ENCODE assay signal across 21 cellular contexts in the genomic region with DNA sequence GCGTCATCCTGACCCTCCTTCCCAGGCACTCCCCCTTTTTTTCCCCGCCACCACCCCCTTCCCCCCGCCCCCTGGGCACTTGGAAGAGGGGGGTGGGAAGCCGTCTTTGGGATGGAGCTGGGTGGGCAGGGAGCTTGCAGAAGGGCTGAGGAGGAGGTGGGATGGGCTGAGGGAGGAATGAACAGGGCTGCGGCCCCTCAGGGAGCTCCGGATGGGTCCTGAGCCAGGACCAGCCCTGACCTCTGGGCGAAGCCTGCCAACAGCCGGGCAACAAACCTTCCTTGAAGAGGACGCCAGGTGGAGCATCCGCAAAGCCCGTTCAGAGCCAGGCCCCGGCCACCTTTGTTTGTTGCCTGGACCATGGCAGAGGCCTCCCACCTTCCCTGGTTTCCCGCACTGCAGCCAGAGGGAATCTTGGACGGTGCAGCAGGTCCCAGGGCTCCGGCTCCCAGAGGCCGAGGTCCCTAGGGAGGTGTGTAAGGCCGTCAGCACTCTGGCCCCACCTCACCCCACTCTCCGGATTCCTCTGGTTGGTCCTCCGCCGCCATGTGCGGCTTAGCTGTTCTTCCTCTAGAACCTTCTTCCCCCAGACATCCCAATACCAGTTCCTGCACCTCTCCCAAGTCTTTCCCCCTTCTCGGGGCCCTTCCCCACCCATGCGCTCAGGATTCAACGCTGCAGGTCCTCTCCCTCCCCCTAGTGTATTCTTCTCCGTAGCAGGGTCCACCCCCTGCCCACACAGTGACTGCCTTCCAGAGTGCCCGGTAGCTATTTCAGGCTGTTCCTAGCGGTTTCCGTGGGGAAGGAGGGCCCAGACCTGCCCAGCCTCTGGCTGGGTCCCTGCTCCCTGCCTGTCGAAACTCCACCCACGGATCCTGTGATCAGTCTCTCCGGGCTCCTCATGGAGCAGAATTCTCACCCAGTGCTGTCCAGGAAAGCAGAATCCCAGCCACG. TPM values are rescaled to one million over a fixed set of nuclear protein-coding genes. Genes with fewer than 3 reads are reported as not detected.
DNase-seq lines count a peak whose midpoint lies in the region; ATAC-seq, FAIRE-seq and TF ChIP-seq lines count a peak whose summit lies in the region.
"Had no signal": no experiment of that assay in that cellular context is flagged by ENCODE, and none has a peak within 500 bp of the region (broad histone marks: within the 10 kb centered on the region; RNA-seq: fewer than 3 reads in every experiment).

No MANE protein-coding gene starts in this region.

- no peaks in the 10 kb centered on the region for H3K9me1 ChIP-seq in K562 (ENCODE audit: control insufficient read depth, insufficient read depth, low read length)

- TF ChIP-seq CTCF in heart right ventricle (IDR thresholded peaks at IDR 0.05) (no peak), left ventricle myocardium inferior (IDR thresholded peaks at IDR 0.05; ENCODE audit: borderline replicate concordance) (no peak), K562 (IDR thresholded peaks at IDR 0.05 in 2 of 3, conservative IDR thresholded peaks at IDR 0.05 in 1 of 3; ENCODE audit: insufficient read depth in 2 of 3, low read depth in 1 of 3, low read length in 3 of 3) (no peak)

- WGBS in heart right ventricle, 2 donors: 38 to 45% methylated on average over 32 of the region's 32 CpGs
- 13% methylated on average over 12 of the region's 32 CpGs for WGBS in K562 (ENCODE audit: insufficient coverage, low coverage, missing lambda C conversion rate)

- no peaks in the 10 kb centered on the region for H3K9me3 ChIP-seq in heart right ventricle
- H3K9me3 ChIP-seq in left ventricle myocardium inferior (replicated peaks): no peaks in the 10 kb centered on the region
- H3K9me3 ChIP-seq in K562 (replicated peaks; ENCODE audit: control insufficient read depth, insufficient read depth, low read depth, low read length): no peaks in the 10 kb centered on the region
- H3K9me3 ChIP-seq: colonic mucosa, stomach had no signal

- CTCF ChIA-PET in K562 (lab: Yijun Ruan, JAX; ENCODE audit: low intra/inter-chr PET ratio): interaction anchor here (0.6 kb wide), 1 partner anchor 11 kb away, joined by 4 read pairs; no protein-coding TSS in a partner anchor

- H3K27me3 ChIP-seq in heart right ventricle: peaks cover 0 to 24% (median 18%) of the 10 kb centered on the region in 7 donors
- peaks cover 52% of the 10 kb centered on the region for H3K27me3 ChIP-seq in left ventricle myocardium inferior (ENCODE audit: low read depth)
- peaks cover 6 to 34% of the 10 kb centered on the region in 2 experiments; a peak in 4 of 5 replicates for H3K27me3 ChIP-seq in K562 (ENCODE audit: control insufficient read depth in 2 of 2, insufficient read depth in 2 of 2, low read length in 2 of 2)
- H3K27me3 ChIP-seq: colonic mucosa had no signal

- H3K4me3 ChIP-seq in heart right ventricle (peak overlapping the region in 1 of 10 donors; percentile 17), left ventricle myocardium inferior (no peak overlapping the region), K562 (no peak overlapping the region)
- H3K4me3 ChIP-seq: colonic mucosa, stomach had no signal

- in situ Hi-C loops in K562 (cut with MboI): no loop called here

- POLR2A ChIA-PET in K562 (lab: Yijun Ruan, JAX): interaction anchor here (0.5 to 0.7 kb wide), 3 partner anchors 45 to 623 kb away, joined by 3 read pairs; no protein-coding TSS in a partner anchor

- H3K4me2 ChIP-seq in K562 (ENCODE audit: insufficient read depth, low read length): no peak overlapping the region; the same call in 1 of the 2 replicates
- H3K4me2 ChIP-seq: KMS-11 had no signal

- TF ChIP-seq EP300 in K562 (IDR thresholded peaks at IDR 0.05; ENCODE audit: low read length): no peak

- no peak overlapping the region for H2AFZ ChIP-seq in K562 (ENCODE audit: low read depth, low read length)

- H3K4me1 ChIP-seq in heart right ventricle (peaks cover 0 to 8% (median 0%) of the 10 kb centered on the region in 9 donors), left ventricle myocardium inferior (no peaks in the 10 kb centered on the region), K562 (replicated peaks in 1 of 2; ENCODE audit: control insufficient read depth in 2 of 2, insufficient read depth in 2 of 2, low read length in 2 of 2) (peaks cover 5 to 16% of the 10 kb centered on the region in 2 experiments; a peak in 4 of 5 replicates)
- H3K4me1 ChIP-seq: colonic mucosa had no signal

- H3K79me2 ChIP-seq in K562 (ENCODE audit: control insufficient read depth, insufficient read depth, low read length): no peaks in the 10 kb centered on the region

- TF ChIP-seq RAD21 in K562 (CRISPR knock-in tag; conservative IDR thresholded peaks at IDR 0.05 in 1 of 2, IDR thresholded peaks at IDR 0.05 in 1 of 2): no peak

- no peaks in the 10 kb centered on the region for H4K20me1 ChIP-seq in K562 (replicated peaks; ENCODE audit: control insufficient read depth, insufficient read depth, low read length)

- no TSS peak for BruUV-seq in K562 (replicated peaks; lab: Mats Ljungman, UMichigan)

- peak; percentile 25 to 59 (median 46) for ATAC-seq in heart right ventricle
- peak; percentile 17; the same call in 2 of the 3 replicates for ATAC-seq in K562
- ATAC-seq in HG02938 (IDR thresholded peaks at IDR 0.05; ENCODE audit: unreplicated experiment): no peak
- ATAC-seq in HG03097 (IDR thresholded peaks at IDR 0.05; ENCODE audit: low FRiP score, unreplicated experiment): no peak
- ATAC-seq: CD8-positive, alpha-beta T cell had no signal

- no peak for DNase-seq in heart right ventricle
- DNase-seq in left ventricle myocardium inferior: no peak
- no peak for DNase-seq in K562 (ENCODE audit: extremely low read depth in 1 of 4, low spot score in 3 of 4)
- peak; percentile 51 for DNase-seq in iPS-NIHi7 (ENCODE audit: extremely low spot score)
- peak; percentile 35 for DNase-seq in urothelium cell line (ENCODE audit: low spot score)
- DNase-seq in occipital lobe (lab: John Stamatoyannopoulos, UW): no peak
- DNase-seq: activated naive CD4-positive, alpha-beta T cell treated with Interleukin-2 at 50 U/mL for 16 hours; CD8-positive, alpha-beta T cell; colonic mucosa; EL; kidney; NCI-H1048; NCI-H2107; stimulated activated CD4-positive, alpha-beta T cell treated with anti-CD3 and anti-CD28 coated beads, Interleukin-2, amount 100 ng/mL, for 24 hours; stomach had no signal

- intact Hi-C loops in heart right ventricle (cut with DNase I): no loop called here
- intact Hi-C loops in left ventricle myocardium inferior (cut with micrococcal nuclease): no loop called here
- intact Hi-C loops in K562 (cut with micrococcal nuclease): no loop called here

- TF ChIP-seq POLR2A in K562 (conservative IDR thresholded peaks at IDR 0.05): no peak

- H3K27ac ChIP-seq in heart right ventricle (no peak overlapping the region), left ventricle myocardium inferior (replicated peaks) (no peak overlapping the region), K562 (ENCODE audit: extremely low read depth, low read depth, low read length) (no peak overlapping the region)
- H3K27ac ChIP-seq: colonic mucosa, epithelial cell of prostate, KMS-11, stomach had no signal

- H3K36me3 ChIP-seq in heart right ventricle (no peaks in the 10 kb centered on the region), left ventricle myocardium inferior (no peaks in the 10 kb centered on the region), K562 (ENCODE audit: control insufficient read depth, insufficient read depth, low read length) (no peaks in the 10 kb centered on the region)
- H3K36me3 ChIP-seq: colonic mucosa, stomach had no signal

- H3K9ac ChIP-seq in K562 (ENCODE audit: insufficient read depth in 1 of 2, low read depth in 2 of 2, low read length in 2 of 2): no peak overlapping the region
- H3K9ac ChIP-seq: KMS-11 had no signal

- FAIRE-seq in K562 (lab: Jason Lieb, UNC): no peak
- no peak for FAIRE-seq in urothelium cell line (lab: Jason Lieb, UNC)
- FAIRE-seq: astrocyte, kidney, TTC549 had no signal

TF ChIP-seq in K562, 482 proteins besides CTCF, POLR2A, EP300 and RAD21:
- TF ChIP-seq, protein P1, sequence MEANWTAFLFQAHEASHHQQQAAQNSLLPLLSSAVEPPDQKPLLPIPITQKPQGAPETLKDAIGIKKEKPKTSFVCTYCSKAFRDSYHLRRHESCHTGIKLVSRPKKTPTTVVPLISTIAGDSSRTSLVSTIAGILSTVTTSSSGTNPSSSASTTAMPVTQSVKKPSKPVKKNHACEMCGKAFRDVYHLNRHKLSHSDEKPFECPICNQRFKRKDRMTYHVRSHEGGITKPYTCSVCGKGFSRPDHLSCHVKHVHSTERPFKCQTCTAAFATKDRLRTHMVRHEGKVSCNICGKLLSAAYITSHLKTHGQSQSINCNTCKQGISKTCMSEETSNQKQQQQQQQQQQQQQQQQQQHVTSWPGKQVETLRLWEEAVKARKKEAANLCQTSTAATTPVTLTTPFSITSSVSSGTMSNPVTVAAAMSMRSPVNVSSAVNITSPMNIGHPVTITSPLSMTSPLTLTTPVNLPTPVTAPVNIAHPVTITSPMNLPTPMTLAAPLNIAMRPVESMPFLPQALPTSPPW (CRISPR knock-in tag; IDR thresholded peaks at IDR 0.05): peak; percentile 42
- TF ChIP-seq E2F3 (CRISPR knock-in tag; IDR thresholded peaks at IDR 0.05): no peak
TF ChIP-seq in K562: peak in this region for 1.

RNA-seq across cellular contexts. Expression of gene SEC61A1, which starts 45.5 kb away (rescaled TPM):
- total RNA-seq in heart right ventricle (100 to 1,000 TPM in 1 of 10 donors, 10 to 100 TPM in 9; 54.8 to 111 (median 62.1) TPM), left ventricle myocardium inferior (65.8 TPM), K562 (2014; rRNA removed) (79.1 and 105 TPM in 2 replicates), K562 (2014; rRNA removed; fragmentation: Illumina TruSeq; extraction: Trizol) (69.1 and 72.5 TPM in 2 replicates), K562 (2015; rRNA removed; fragmentation: Illumina TruSeq; extraction: Trizol) (97.5 and 98.2 TPM in 2 replicates), K562 (2021) (112 and 113 TPM in 2 replicates), occipital lobe (77.2 TPM)
- polyA plus RNA-seq in heart right ventricle (100 to 1,000 TPM in 1 of 2 donors, 10 to 100 TPM in 1; 41.0 to 131 TPM), K562 (2011; rRNA removed) (137 and 140 TPM in 2 replicates), K562 (2014; fragmentation: Illumina TruSeq; extraction: Trizol) (101 and 109 TPM in 2 replicates), K562 (2014; fragmentation: Nextera tagmentation; extraction: Ambion mirVana) (1 to 10 TPM; 1.9 to 5.1 TPM), K562 (2014; rRNA removed) (76.4 and 97.8 TPM in 2 replicates)
- 177 and 213 TPM in 2 replicates for total RNA-seq in K562 (2011; cell fraction: chromatin; rRNA removed; ENCODE audit: low replicate concordance)
- 209 and 221 TPM in 2 replicates for total RNA-seq in K562 (2011; cell fraction: nucleolus; rRNA removed)
- 193 and 199 TPM in 2 replicates for total RNA-seq in K562 (2011; cell fraction: nucleoplasm; rRNA removed)
- 138 and 154 TPM in 2 replicates for polyA plus RNA-seq in K562 (2011; cell fraction: cytosol; rRNA removed)
- 101 and 119 TPM in 2 replicates for polyA plus RNA-seq in K562 (2011; cell fraction: nucleus; rRNA removed)
- 84.1 and 153 TPM in 2 replicates for polyA plus RNA-seq in K562 (2012)
- 167 and 193 TPM in 2 replicates for polyA minus RNA-seq in K562 (2011; rRNA and poly(A)+ RNA removed)
- 80.9 and 97.1 TPM in 2 replicates for polyA minus RNA-seq in K562 (2011; cell fraction: cytosol; rRNA and poly(A)+ RNA removed)
- 37.3 and 56.3 TPM in 2 replicates for polyA minus RNA-seq in K562 (2011; cell fraction: nucleus; rRNA and poly(A)+ RNA removed)

Comparison
In these comparisons a context has a peak if more than half of its experiments do, and no peak if none do; other contexts are left out.
1. ATAC-seq: peak in heart right ventricle (8 of 8) and K562 (single experiment); none in HG02938 (single experiment) and HG03097 (single experiment).
2. DNase-seq: peak in iPS-NIHi7 (single experiment) and urothelium cell line (single experiment); none in heart right ventricle (0 of 2), left ventricle myocardium inferior (single experiment), K562 (0 of 4) and occipital lobe (single experiment).